2 cellular contexts compared by ENCODE assay signal in the genomic region with DNA sequence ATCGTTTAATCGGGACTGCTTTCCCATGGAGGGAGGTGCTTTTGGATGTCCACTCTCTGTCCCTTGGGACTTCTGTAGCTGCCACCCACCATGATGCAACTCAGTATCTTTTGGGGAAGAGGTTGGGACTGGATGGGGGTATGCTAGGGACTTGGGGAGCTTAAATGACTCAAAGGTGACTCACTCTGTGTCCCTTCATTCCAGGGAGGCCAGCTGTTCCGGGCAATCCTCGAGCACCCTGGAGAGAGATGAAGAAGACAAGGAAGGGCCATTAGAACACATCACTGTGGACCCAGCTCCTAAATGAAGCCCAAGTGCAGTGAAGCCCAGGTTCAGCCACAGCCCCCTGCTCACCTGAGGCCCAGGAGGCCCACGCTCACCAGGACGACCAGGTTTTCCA.
TF ChIP-seq lines count a peak whose summit lies in the region.

No MANE protein-coding gene starts in this region.

TF ChIP-seq in SK-N-SH, 30 proteins besides CTCF, POLR2A, EP300 and RAD21:
- TF ChIP-seq, protein P1, sequence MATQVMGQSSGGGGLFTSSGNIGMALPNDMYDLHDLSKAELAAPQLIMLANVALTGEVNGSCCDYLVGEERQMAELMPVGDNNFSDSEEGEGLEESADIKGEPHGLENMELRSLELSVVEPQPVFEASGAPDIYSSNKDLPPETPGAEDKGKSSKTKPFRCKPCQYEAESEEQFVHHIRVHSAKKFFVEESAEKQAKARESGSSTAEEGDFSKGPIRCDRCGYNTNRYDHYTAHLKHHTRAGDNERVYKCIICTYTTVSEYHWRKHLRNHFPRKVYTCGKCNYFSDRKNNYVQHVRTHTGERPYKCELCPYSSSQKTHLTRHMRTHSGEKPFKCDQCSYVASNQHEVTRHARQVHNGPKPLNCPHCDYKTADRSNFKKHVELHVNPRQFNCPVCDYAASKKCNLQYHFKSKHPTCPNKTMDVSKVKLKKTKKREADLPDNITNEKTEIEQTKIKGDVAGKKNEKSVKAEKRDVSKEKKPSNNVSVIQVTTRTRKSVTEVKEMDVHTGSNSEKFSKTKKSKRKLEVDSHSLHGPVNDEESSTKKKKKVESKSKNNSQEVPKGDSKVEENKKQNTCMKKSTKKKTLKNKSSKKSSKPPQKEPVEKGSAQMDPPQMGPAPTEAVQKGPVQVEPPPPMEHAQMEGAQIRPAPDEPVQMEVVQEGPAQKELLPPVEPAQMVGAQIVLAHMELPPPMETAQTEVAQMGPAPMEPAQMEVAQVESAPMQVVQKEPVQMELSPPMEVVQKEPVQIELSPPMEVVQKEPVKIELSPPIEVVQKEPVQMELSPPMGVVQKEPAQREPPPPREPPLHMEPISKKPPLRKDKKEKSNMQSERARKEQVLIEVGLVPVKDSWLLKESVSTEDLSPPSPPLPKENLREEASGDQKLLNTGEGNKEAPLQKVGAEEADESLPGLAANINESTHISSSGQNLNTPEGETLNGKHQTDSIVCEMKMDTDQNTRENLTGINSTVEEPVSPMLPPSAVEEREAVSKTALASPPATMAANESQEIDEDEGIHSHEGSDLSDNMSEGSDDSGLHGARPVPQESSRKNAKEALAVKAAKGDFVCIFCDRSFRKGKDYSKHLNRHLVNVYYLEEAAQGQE (IDR thresholded peaks at IDR 0.05; ENCODE audit: low read depth, low read length): 0 out of 2 replicates have a peak, but pooled peaks have one; percentile 25
- peak; percentile 76; the same call in 1 of the 2 replicates for TF ChIP-seq FOSL2 (IDR thresholded peaks at IDR 0.05; ENCODE audit: borderline replicate concordance, low read depth)
- TF ChIP-seq JUND (IDR thresholded peaks at IDR 0.05): peak; percentile 81
- TF ChIP-seq NRF1 (IDR thresholded peaks at IDR 0.05; ENCODE audit: low read depth, low read length): no peak
- peak; percentile 49; the same call in 1 of the 2 replicates for TF ChIP-seq TCF12 (IDR thresholded peaks at IDR 0.05)

TF ChIP-seq in SK-N-SH treated with all-trans-retinoic acid at 6 μM for 48 hours, 23 proteins besides CTCF, POLR2A, EP300 and RAD21:
- TF ChIP-seq TCF4 (CRISPR knock-in tag; IDR thresholded peaks at IDR 0.05; ENCODE audit: borderline replicate concordance) (no peak), ZFP3 (CRISPR knock-in tag; IDR thresholded peaks at IDR 0.05) (no peak), PPARA (CRISPR knock-in tag; IDR thresholded peaks at IDR 0.05; ENCODE audit: borderline replicate concordance) (no peak), ZNF70 (CRISPR knock-in tag; IDR thresholded peaks at IDR 0.05) (no peak), ISL1 (CRISPR knock-in tag; IDR thresholded peaks at IDR 0.05) (no peak), BACH2 (CRISPR knock-in tag; IDR thresholded peaks at IDR 0.05; ENCODE audit: borderline replicate concordance) (no peak), ARNTL (CRISPR knock-in tag; IDR thresholded peaks at IDR 0.05; ENCODE audit: borderline replicate concordance, low read depth) (no peak), OSR1 (CRISPR knock-in tag; IDR thresholded peaks at IDR 0.05) (no peak), SNAI2 (CRISPR knock-in tag; IDR thresholded peaks at IDR 0.05) (no peak)
- TF ChIP-seq, protein P2, sequence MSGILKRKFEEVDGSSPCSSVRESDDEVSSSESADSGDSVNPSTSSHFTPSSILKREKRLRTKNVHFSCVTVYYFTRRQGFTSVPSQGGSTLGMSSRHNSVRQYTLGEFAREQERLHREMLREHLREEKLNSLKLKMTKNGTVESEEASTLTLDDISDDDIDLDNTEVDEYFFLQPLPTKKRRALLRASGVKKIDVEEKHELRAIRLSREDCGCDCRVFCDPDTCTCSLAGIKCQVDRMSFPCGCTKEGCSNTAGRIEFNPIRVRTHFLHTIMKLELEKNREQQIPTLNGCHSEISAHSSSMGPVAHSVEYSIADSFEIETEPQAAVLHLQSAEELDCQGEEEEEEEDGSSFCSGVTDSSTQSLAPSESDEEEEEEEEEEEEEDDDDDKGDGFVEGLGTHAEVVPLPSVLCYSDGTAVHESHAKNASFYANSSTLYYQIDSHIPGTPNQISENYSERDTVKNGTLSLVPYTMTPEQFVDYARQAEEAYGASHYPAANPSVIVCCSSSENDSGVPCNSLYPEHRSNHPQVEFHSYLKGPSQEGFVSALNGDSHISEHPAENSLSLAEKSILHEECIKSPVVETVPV (CRISPR knock-in tag; IDR thresholded peaks at IDR 0.05): no peak
- TF ChIP-seq, protein P3, sequence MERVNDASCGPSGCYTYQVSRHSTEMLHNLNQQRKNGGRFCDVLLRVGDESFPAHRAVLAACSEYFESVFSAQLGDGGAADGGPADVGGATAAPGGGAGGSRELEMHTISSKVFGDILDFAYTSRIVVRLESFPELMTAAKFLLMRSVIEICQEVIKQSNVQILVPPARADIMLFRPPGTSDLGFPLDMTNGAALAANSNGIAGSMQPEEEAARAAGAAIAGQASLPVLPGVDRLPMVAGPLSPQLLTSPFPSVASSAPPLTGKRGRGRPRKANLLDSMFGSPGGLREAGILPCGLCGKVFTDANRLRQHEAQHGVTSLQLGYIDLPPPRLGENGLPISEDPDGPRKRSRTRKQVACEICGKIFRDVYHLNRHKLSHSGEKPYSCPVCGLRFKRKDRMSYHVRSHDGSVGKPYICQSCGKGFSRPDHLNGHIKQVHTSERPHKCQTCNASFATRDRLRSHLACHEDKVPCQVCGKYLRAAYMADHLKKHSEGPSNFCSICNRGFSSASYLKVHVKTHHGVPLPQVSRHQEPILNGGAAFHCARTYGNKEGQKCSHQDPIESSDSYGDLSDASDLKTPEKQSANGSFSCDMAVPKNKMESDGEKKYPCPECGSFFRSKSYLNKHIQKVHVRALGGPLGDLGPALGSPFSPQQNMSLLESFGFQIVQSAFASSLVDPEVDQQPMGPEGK (CRISPR knock-in tag; IDR thresholded peaks at IDR 0.05; ENCODE audit: borderline replicate concordance): no peak
- TF ChIP-seq, protein P4, sequence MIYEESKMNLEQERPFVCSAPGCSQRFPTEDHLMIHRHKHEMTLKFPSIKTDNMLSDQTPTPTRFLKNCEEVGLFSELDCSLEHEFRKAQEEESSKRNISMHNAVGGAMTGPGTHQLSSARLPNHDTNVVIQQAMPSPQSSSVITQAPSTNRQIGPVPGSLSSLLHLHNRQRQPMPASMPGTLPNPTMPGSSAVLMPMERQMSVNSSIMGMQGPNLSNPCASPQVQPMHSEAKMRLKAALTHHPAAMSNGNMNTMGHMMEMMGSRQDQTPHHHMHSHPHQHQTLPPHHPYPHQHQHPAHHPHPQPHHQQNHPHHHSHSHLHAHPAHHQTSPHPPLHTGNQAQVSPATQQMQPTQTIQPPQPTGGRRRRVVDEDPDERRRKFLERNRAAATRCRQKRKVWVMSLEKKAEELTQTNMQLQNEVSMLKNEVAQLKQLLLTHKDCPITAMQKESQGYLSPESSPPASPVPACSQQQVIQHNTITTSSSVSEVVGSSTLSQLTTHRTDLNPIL (CRISPR knock-in tag; IDR thresholded peaks at IDR 0.05; ENCODE audit: low read depth): no peak
